Comparison of ENCODE assay signal across 17 cellular contexts in genomic region chr12:80313184-80313583, GRCh38.
DNase-seq lines count a peak whose midpoint lies in the region; ATAC-seq, FAIRE-seq and TF ChIP-seq lines count a peak whose summit lies in the region.
"Had no signal": no experiment of that assay in that cellular context is flagged by ENCODE, and none has a peak within 500 bp of the region (broad histone marks: within the 10 kb centered on the region; RNA-seq: fewer than 3 reads in every experiment).

No MANE protein-coding gene starts in this region.

- no peaks in the 10 kb centered on the region for H3K9me3 ChIP-seq in A549
- H3K9me3 ChIP-seq: vagina had no signal

- peak; percentile 26 to 47; a peak in 1 of 5 replicates for TF ChIP-seq RAD21 in A549 (conservative IDR thresholded peaks at IDR 0.05 in 1 of 2, IDR thresholded peaks at IDR 0.05 in 1 of 2)

- CTCF ChIA-PET in A549 (lab: Yijun Ruan, JAX), result interaction anchor here (0.7 to 1.6 kb wide), 3 partner anchors 15 to 286 kb away, joined by 3 to 4 read pairs (median 3); no protein-coding TSS in a partner anchor

- peak; percentile 49 for TF ChIP-seq CTCF in A549 (IDR thresholded peaks at IDR 0.05)

- POLR2A ChIA-PET in A549 (lab: Yijun Ruan, JAX), result no interaction called here

- ATAC-seq in A549 (no peak), GM21529 (IDR thresholded peaks at IDR 0.05; ENCODE audit: unreplicated experiment) (no peak)
- ATAC-seq: Right ventricle myocardium inferior, sciatic nerve had no signal

- no peak overlapping the region for H3K4me2 ChIP-seq in A549

- H3K27ac ChIP-seq in A549, result no peak overlapping the region
- H3K27ac ChIP-seq: vagina had no signal

- no peak for TF ChIP-seq POLR2A in A549 (IDR thresholded peaks at IDR 0.05; ENCODE audit: low read length)

- FAIRE-seq in A549 (lab: Jason Lieb, UNC), result no peak

- TF ChIP-seq EP300 in A549 (IDR thresholded peaks at IDR 0.05), result no peak

- whole genome bisulfite sequencing in A549 (ENCODE audit: missing lambda C conversion rate), result 6% methylated on average over 3 of the region's 3 CpGs

- no peak overlapping the region for H3K4me3 ChIP-seq in A549
- H3K4me3 ChIP-seq: vagina had no signal

- DNase-seq in A549 (ENCODE audit: low read depth in 1 of 2, low spot score in 1 of 2) (no peak), EL (peak; percentile 6), OCI-M1 (lab: John Stamatoyannopoulos, UW) (peak; percentile 40), fibroblast of peridontal ligament (ENCODE audit: extremely low read depth) (peak; percentile 25), T1000 (lab: John Stamatoyannopoulos, UW) (no peak), NCI-H226 (no peak)
- no peak for DNase-seq in activated CD4-positive, alpha-beta T cell treated with anti-CD3 and anti-CD28 coated beads for 4 hours
- DNase-seq: activated CD4-positive, CD25-positive, alpha-beta regulatory T cell; amygdala; glutamatergic neuron; NCI-H2081 treated with DMSO at 0.1 percent for 48 hours; NCI-H82; T-helper 2 cell had no signal

- H3K4me1 ChIP-seq in A549, result no peaks in the 10 kb centered on the region
- H3K4me1 ChIP-seq: vagina had no signal

TF ChIP-seq in A549, 52 proteins besides CTCF, POLR2A, EP300 and RAD21:
- TF ChIP-seq BHLHE40 (IDR thresholded peaks at IDR 0.05; ENCODE audit: low read depth, low read length), result no peak
- TF ChIP-seq ZC3H11A (IDR thresholded peaks at IDR 0.05), result no peak
- TF ChIP-seq NFE2L2 (conservative IDR thresholded peaks at IDR 0.05; ENCODE audit: low read length), result no peak
- TF ChIP-seq, protein P1, sequence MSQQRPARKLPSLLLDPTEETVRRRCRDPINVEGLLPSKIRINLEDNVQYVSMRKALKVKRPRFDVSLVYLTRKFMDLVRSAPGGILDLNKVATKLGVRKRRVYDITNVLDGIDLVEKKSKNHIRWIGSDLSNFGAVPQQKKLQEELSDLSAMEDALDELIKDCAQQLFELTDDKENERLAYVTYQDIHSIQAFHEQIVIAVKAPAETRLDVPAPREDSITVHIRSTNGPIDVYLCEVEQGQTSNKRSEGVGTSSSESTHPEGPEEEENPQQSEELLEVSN (IDR thresholded peaks at IDR 0.05; ENCODE audit: borderline replicate concordance, low read depth), result no peak
- TF ChIP-seq, protein P2, sequence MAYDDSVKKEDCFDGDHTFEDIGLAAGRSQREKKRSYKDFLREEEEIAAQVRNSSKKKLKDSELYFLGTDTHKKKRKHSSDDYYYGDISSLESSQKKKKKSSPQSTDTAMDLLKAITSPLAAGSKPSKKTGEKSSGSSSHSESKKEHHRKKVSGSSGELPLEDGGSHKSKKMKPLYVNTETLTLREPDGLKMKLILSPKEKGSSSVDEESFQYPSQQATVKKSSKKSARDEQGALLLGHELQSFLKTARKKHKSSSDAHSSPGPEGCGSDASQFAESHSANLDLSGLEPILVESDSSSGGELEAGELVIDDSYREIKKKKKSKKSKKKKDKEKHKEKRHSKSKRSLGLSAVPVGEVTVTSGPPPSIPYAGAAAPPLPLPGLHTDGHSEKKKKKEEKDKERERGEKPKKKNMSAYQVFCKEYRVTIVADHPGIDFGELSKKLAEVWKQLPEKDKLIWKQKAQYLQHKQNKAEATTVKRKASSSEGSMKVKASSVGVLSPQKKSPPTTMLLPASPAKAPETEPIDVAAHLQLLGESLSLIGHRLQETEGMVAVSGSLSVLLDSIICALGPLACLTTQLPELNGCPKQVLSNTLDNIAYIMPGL (CRISPR knock-in tag; IDR thresholded peaks at IDR 0.05; ENCODE audit: borderline replicate concordance), result no peak
- no peak for TF ChIP-seq MAZ (IDR thresholded peaks at IDR 0.05; ENCODE audit: borderline replicate concordance, low read depth, low read length)
- TF ChIP-seq FOXS1 (CRISPR knock-in tag; IDR thresholded peaks at IDR 0.05), result no peak
- TF ChIP-seq NR3C1 (IDR thresholded peaks at IDR 0.05), result no peak
- TF ChIP-seq HDAC2 (IDR thresholded peaks at IDR 0.05), result no peak
- no peak for TF ChIP-seq GATA3 (IDR thresholded peaks at IDR 0.05; ENCODE audit: borderline replicate concordance)
- TF ChIP-seq RFX5 (IDR thresholded peaks at IDR 0.05), result no peak
- TF ChIP-seq CHD2 (IDR thresholded peaks at IDR 0.05; ENCODE audit: low read length, partially characterized antibody), result no peak
- TF ChIP-seq HOXA7 (CRISPR knock-in tag; IDR thresholded peaks at IDR 0.05), result no peak
- no peak for TF ChIP-seq FOSL2 (IDR thresholded peaks at IDR 0.05)
- no peak for TF ChIP-seq FOSL2 (CRISPR knock-in tag; IDR thresholded peaks at IDR 0.05)
- no peak for TF ChIP-seq HOXB13 (CRISPR knock-in tag; IDR thresholded peaks at IDR 0.05; ENCODE audit: low read depth)
- no peak for TF ChIP-seq EHF (CRISPR knock-in tag; IDR thresholded peaks at IDR 0.05)
- no peak for TF ChIP-seq KDM5A (IDR thresholded peaks at IDR 0.05)

Comparison
In these comparisons a context has a peak if more than half of its experiments do, and no peak if none do; other contexts are left out.
1. DNase-seq: peak in EL (single experiment), OCI-M1 (single experiment) and fibroblast of peridontal ligament (single experiment); none in A549 (0 of 2), T1000 (single experiment), activated CD4-positive, alpha-beta T cell treated with anti-CD3 and anti-CD28 coated beads for 4 hours (0 of 2) and NCI-H226 (single experiment).